ENCODE assay signal across 16 cellular contexts in genomic region chr11:102458531-102458930, GRCh38. TPM values are rescaled to one million over a fixed set of nuclear protein-coding genes. Genes with fewer than 3 reads are reported as not detected.
DNase-seq lines count a peak whose midpoint lies in the region; ATAC-seq and TF ChIP-seq lines count a peak whose summit lies in the region.
"Had no signal": no experiment of that assay in that cellular context is flagged by ENCODE, and none has a peak within 500 bp of the region (broad histone marks: within the 10 kb centered on the region; RNA-seq: fewer than 3 reads in every experiment).

No MANE protein-coding gene starts in this region.

- no peaks in the 10 kb centered on the region for H3K9me3 Mint-ChIP-seq in T-helper 1 cell treated with Interleukin-12 subunit alpha and Interleukin-12 subunit beta and Interleukin-4 antibody, amounts not matched to agents 30 μg/mL and 1 μg/mL, for 36 hours
- no peaks in the 10 kb centered on the region for H3K9me3 Mint-ChIP-seq in CD8-positive, alpha-beta T cell
- peaks cover 4% of the 10 kb centered on the region for H3K9me3 Mint-ChIP-seq in glutamatergic neuron (ENCODE audit: unreplicated experiment)
- H3K9me3 Mint-ChIP-seq: effector memory CD8-positive, alpha-beta T cell; neural crest cell had no signal

- H3K36me3 ChIP-seq in adipocyte (ENCODE audit: control insufficient read depth, insufficient read depth, low read length, severe bottlenecking) (no peaks in the 10 kb centered on the region), liver (ENCODE audit: control insufficient read depth in 4 of 4, insufficient read depth in 3 of 4, low read depth in 1 of 4, low read length in 3 of 4) (no peaks in the 10 kb centered on the region)
- no peaks in the 10 kb centered on the region for H3K36me3 ChIP-seq in CD8-positive, alpha-beta T cell (ENCODE audit: insufficient read depth, low read length)
- H3K36me3 ChIP-seq: tibial nerve had no signal

- intact Hi-C loops in CD8-positive, alpha-beta T cell (cut with DNase I, micrococcal nuclease): loop anchor here in 1 of 2 experiments (2.0 kb wide), 1 partner anchor 16 kb away; no protein-coding TSS in a partner anchor

- TF ChIP-seq RAD21 in liver (IDR thresholded peaks at IDR 0.05): peak in 1 of 2 donors; percentile 8

- peaks cover 5% of the 10 kb centered on the region for H3K36me3 Mint-ChIP-seq in T-helper 1 cell treated with Interleukin-12 subunit alpha and Interleukin-12 subunit beta and Interleukin-4 antibody, amounts not matched to agents 30 μg/mL and 1 μg/mL, for 36 hours (ENCODE audit: low read depth)
- no peaks in the 10 kb centered on the region for H3K36me3 Mint-ChIP-seq in CD8-positive, alpha-beta T cell
- no peaks in the 10 kb centered on the region for H3K36me3 Mint-ChIP-seq in glutamatergic neuron (ENCODE audit: unreplicated experiment)

- CTCF ChIA-PET in CD8-positive, alpha-beta T cell (lab: Charles Lee): interaction anchor here (1.0 to 1.7 kb wide), 4 partner anchors 13 to 116 kb away, joined by 3 to 6 read pairs (median 4); no protein-coding TSS in a partner anchor

- no peak overlapping the region for H3K4me3 ChIP-seq in NB4 (ENCODE audit: low read depth, low read length)
- H3K4me3 ChIP-seq in adipocyte (ENCODE audit: low read length): no peak overlapping the region
- H3K4me3 ChIP-seq in liver (ENCODE audit: low read depth in 1 of 3, low read length in 3 of 3): no peak overlapping the region
- no peak overlapping the region for H3K4me3 ChIP-seq in CD8-positive, alpha-beta T cell (ENCODE audit: low read depth, low read length)
- H3K4me3 ChIP-seq: tibial nerve had no signal

- no peak for TF ChIP-seq CTCF in NB4 (IDR thresholded peaks at IDR 0.05; ENCODE audit: low read depth, low read length)
- no peak for TF ChIP-seq CTCF in liver (IDR thresholded peaks at IDR 0.05; ENCODE audit: low read depth, low read length, missing input control)
- no peak for TF ChIP-seq CTCF in CD8-positive, alpha-beta T cell (IDR thresholded peaks at IDR 0.05)
- TF ChIP-seq CTCF in glutamatergic neuron (IDR thresholded peaks at IDR 0.05; ENCODE audit: partially characterized antibody, unreplicated experiment): no peak

- H3K9ac ChIP-seq in adipocyte (ENCODE audit: low read length) (no peak overlapping the region), liver (ENCODE audit: low read depth in 1 of 2, low read length in 2 of 2) (no peak overlapping the region)

- H3K27ac Mint-ChIP-seq in T-helper 1 cell treated with Interleukin-12 subunit alpha and Interleukin-12 subunit beta and Interleukin-4 antibody, amounts not matched to agents 30 μg/mL and 1 μg/mL, for 36 hours: peak overlapping the region; percentile 6
- no peak overlapping the region for H3K27ac Mint-ChIP-seq in CD8-positive, alpha-beta T cell
- H3K27ac Mint-ChIP-seq in glutamatergic neuron (ENCODE audit: unreplicated experiment): no peak overlapping the region
- H3K27ac Mint-ChIP-seq: effector memory CD8-positive, alpha-beta T cell had no signal

- H3K27ac ChIP-seq in liver (ENCODE audit: low read depth in 1 of 2, low read length in 2 of 2): peak overlapping the region; percentile 61 to 75
- no peak overlapping the region for H3K27ac ChIP-seq in CD8-positive, alpha-beta T cell (ENCODE audit: low read depth, low read length)
- H3K27ac ChIP-seq: 22Rv1 had no signal

- POLR2A ChIA-PET in CD8-positive, alpha-beta T cell (lab: Charles Lee): no interaction called here

- H3K4me1 Mint-ChIP-seq in T-helper 1 cell treated with Interleukin-12 subunit alpha and Interleukin-12 subunit beta and Interleukin-4 antibody, amounts not matched to agents 30 μg/mL and 1 μg/mL, for 36 hours (ENCODE audit: low read depth): peaks cover 61% of the 10 kb centered on the region
- peaks cover 52% of the 10 kb centered on the region for H3K4me1 Mint-ChIP-seq in CD8-positive, alpha-beta T cell (ENCODE audit: low read depth)
- H3K4me1 Mint-ChIP-seq in glutamatergic neuron (ENCODE audit: low read depth, unreplicated experiment): peaks cover 11% of the 10 kb centered on the region

- H3K9me3 ChIP-seq in adipocyte (ENCODE audit: control insufficient read depth, low read length) (no peaks in the 10 kb centered on the region), liver (ENCODE audit: control insufficient read depth in 4 of 4, low read length in 3 of 4) (no peaks in the 10 kb centered on the region)
- H3K9me3 ChIP-seq in CD8-positive, alpha-beta T cell (ENCODE audit: low read length): no peaks in the 10 kb centered on the region
- H3K9me3 ChIP-seq: tibial nerve had no signal

- WGBS in liver: 64% methylated on average over 3 of the region's 3 CpGs

- H3K4me1 ChIP-seq in adipocyte (ENCODE audit: control insufficient read depth, insufficient read depth, low read length) (peaks cover 8% of the 10 kb centered on the region), liver (ENCODE audit: control insufficient read depth in 4 of 4, insufficient read depth in 4 of 4, low read length in 3 of 4) (peaks cover 9 to 71% (median 47%) of the 10 kb centered on the region in 4 donors)
- H3K4me1 ChIP-seq in CD8-positive, alpha-beta T cell (ENCODE audit: insufficient read depth, low read length): peaks cover 42% of the 10 kb centered on the region

- H3K4me3 Mint-ChIP-seq in T-helper 1 cell treated with Interleukin-12 subunit alpha and Interleukin-12 subunit beta and Interleukin-4 antibody, amounts not matched to agents 30 μg/mL and 1 μg/mL, for 36 hours: peak overlapping the region; percentile 16
- no peak overlapping the region for H3K4me3 Mint-ChIP-seq in CD8-positive, alpha-beta T cell
- H3K4me3 Mint-ChIP-seq in glutamatergic neuron (ENCODE audit: unreplicated experiment): no peak overlapping the region
- H3K4me3 Mint-ChIP-seq: effector memory CD8-positive, alpha-beta T cell; neural crest cell had no signal

- TF ChIP-seq POLR2A in NB4 (IDR thresholded peaks at IDR 0.05; ENCODE audit: extremely low read depth, insufficient read length): no peak

- H3K27me3 ChIP-seq in adipocyte (replicated peaks; ENCODE audit: control insufficient read depth, insufficient read depth, low read length) (no peaks in the 10 kb centered on the region), liver (ENCODE audit: control insufficient read depth in 4 of 4, insufficient read depth in 4 of 4, low read length in 3 of 4) (no peaks in the 10 kb centered on the region)
- H3K27me3 ChIP-seq in CD8-positive, alpha-beta T cell (ENCODE audit: insufficient read depth, low read length): no peaks in the 10 kb centered on the region
- H3K27me3 ChIP-seq: tibial nerve had no signal

- no peak for ATAC-seq in CD8-positive, alpha-beta T cell
- ATAC-seq in HG03196 (IDR thresholded peaks at IDR 0.05; ENCODE audit: unreplicated experiment): no peak
- ATAC-seq: effector memory CD8-positive, alpha-beta T cell had no signal

- DNase-seq in T-helper 1 cell (no peak), NB4 (ENCODE audit: low read depth) (peak; percentile 25), adipocyte (ENCODE audit: low read depth) (peak; percentile 56), glutamatergic neuron (no peak)
- no peak for DNase-seq in CD8-positive, alpha-beta T cell
- DNase-seq: activated CD4-positive, alpha-beta T cell treated with anti-CD3 and anti-CD28 coated beads for 4 hours; anterior cingulate cortex; cerebellar nuclear complex; effector memory CD8-positive, alpha-beta T cell; KG1 had no signal

- H3K27me3 Mint-ChIP-seq in T-helper 1 cell treated with Interleukin-12 subunit alpha and Interleukin-12 subunit beta and Interleukin-4 antibody, amounts not matched to agents 30 μg/mL and 1 μg/mL, for 36 hours (ENCODE audit: low read depth): no peaks in the 10 kb centered on the region
- H3K27me3 Mint-ChIP-seq in CD8-positive, alpha-beta T cell (ENCODE audit: low read depth): no peaks in the 10 kb centered on the region
- peaks cover 3% of the 10 kb centered on the region for H3K27me3 Mint-ChIP-seq in glutamatergic neuron (ENCODE audit: unreplicated experiment)
- H3K27me3 Mint-ChIP-seq: effector memory CD8-positive, alpha-beta T cell had no signal

TF ChIP-seq in liver, 16 proteins besides CTCF, POLR2A, EP300 and RAD21:
- TF ChIP-seq ATF3 (IDR thresholded peaks at IDR 0.05) (peak; percentile 56), SP1 (IDR thresholded peaks at IDR 0.05) (peak; percentile 47), TAF1 (conservative IDR thresholded peaks at IDR 0.05) (no peak), YY1 (IDR thresholded peaks at IDR 0.05) (peak; percentile 40), FOXA2 (IDR thresholded peaks at IDR 0.05) (no peak), MAX (IDR thresholded peaks at IDR 0.05) (peak; percentile 48), JUND (IDR thresholded peaks at IDR 0.05) (peak in 1 of 2 donors; percentile 48), HNF4G (IDR thresholded peaks at IDR 0.05) (no peak), ZBTB33 (IDR thresholded peaks at IDR 0.05) (peak; percentile 39), RXRA (IDR thresholded peaks at IDR 0.05) (peak; percentile 28 to 80), EGR1 (IDR thresholded peaks at IDR 0.05; ENCODE audit: low read depth in 2 of 2) (peak in 1 of 2 donors; percentile 46), HNF4A (conservative IDR thresholded peaks at IDR 0.05) (peak; percentile 60 to 65), GABPA (IDR thresholded peaks at IDR 0.05 in 1 of 2, conservative IDR thresholded peaks at IDR 0.05 in 1 of 2) (peak in 1 of 2 donors; percentile 18)

RNA-seq across cellular contexts. Expression of gene TMEM123, which starts 6.0 kb away (rescaled TPM):
- total RNA-seq in liver (100 to 1,000 TPM; 105 to 140 TPM), glutamatergic neuron (ENCODE audit: unreplicated experiment) (18.1 TPM)
- 100 to 1,000 TPM; 101 to 109 TPM for polyA plus RNA-seq in liver
- 100 to 1,000 TPM; 320 to 330 TPM for total RNA-seq in CD8-positive, alpha-beta T cell

Comparison
In these comparisons a context has a peak if more than half of its experiments do, and no peak if none do; other contexts are left out.
1. DNase-seq: peak in NB4 (single experiment) and adipocyte (single experiment); none in T-helper 1 cell (0 of 5), CD8-positive, alpha-beta T cell (0 of 7) and glutamatergic neuron (single experiment).